In genomic region chr1:211537253-211537652, GRCh38 we compare ENCODE assay signal across 1 cellular context.
A peak's percentile ranks its signal among the peaks of the same experiment; 100 is the strongest.
TF ChIP-seq lines count a peak whose summit lies in the region.

No MANE protein-coding gene starts in this region.

TF ChIP-seq in K562, 482 proteins besides CTCF, POLR2A, EP300 and RAD21 (continued from another document and continues in another):
- TF ChIP-seq HMBOX1 (IDR thresholded peaks at IDR 0.05) (peak; percentile 87), CBX1 (IDR thresholded peaks at IDR 0.05; ENCODE audit: low read depth) (no peak), FOXA3 (CRISPR knock-in tag; conservative IDR thresholded peaks at IDR 0.05 in 1 of 2, IDR thresholded peaks at IDR 0.05 in 1 of 2) (no peak), ZBTB49 (CRISPR knock-in tag; IDR thresholded peaks at IDR 0.05; ENCODE audit: borderline replicate concordance) (no peak), HBP1 (CRISPR knock-in tag; IDR thresholded peaks at IDR 0.05) (peak; percentile 85; the same call in 1 of the 2 replicates), ZFP30 (CRISPR knock-in tag; IDR thresholded peaks at IDR 0.05; ENCODE audit: borderline replicate concordance) (no peak), DACH1 (IDR thresholded peaks at IDR 0.05; ENCODE audit: partially characterized antibody) (peak; percentile 17), ZBTB9 (CRISPR knock-in tag; IDR thresholded peaks at IDR 0.05) (peak; percentile 81; the same call in 1 of the 2 replicates), TARDBP (IDR thresholded peaks at IDR 0.05) (no peak), PML (IDR thresholded peaks at IDR 0.05; ENCODE audit: low read length) (no peak), RFX7 (CRISPR knock-in tag; IDR thresholded peaks at IDR 0.05) (no peak), CBFA2T2 (conservative IDR thresholded peaks at IDR 0.05) (peak; percentile 47; the same call in 1 of the 2 replicates), CREB3L1 (IDR thresholded peaks at IDR 0.05; ENCODE audit: borderline replicate concordance, low read depth) (no peak), TSHZ1 (CRISPR knock-in tag; IDR thresholded peaks at IDR 0.05) (no peak), KLF16 (IDR thresholded peaks at IDR 0.05) (peak; percentile 50; the same call in 1 of the 2 replicates), MYNN (IDR thresholded peaks at IDR 0.05) (peak; percentile 52; the same call in 1 of the 2 replicates), MYNN (CRISPR knock-in tag; IDR thresholded peaks at IDR 0.05) (no peak), KLF6 (CRISPR knock-in tag; IDR thresholded peaks at IDR 0.05; ENCODE audit: borderline replicate concordance) (peak; percentile 36; the same call in 1 of the 2 replicates), EZH2 (IDR thresholded peaks at IDR 0.05; ENCODE audit: borderline replicate concordance, low read depth, low read length) (no peak), ZNF445 (CRISPR knock-in tag; IDR thresholded peaks at IDR 0.05; ENCODE audit: low read depth) (no peak), MTF1 (CRISPR knock-in tag; IDR thresholded peaks at IDR 0.05; ENCODE audit: borderline replicate concordance) (no peak), ZBTB34 (CRISPR knock-in tag; IDR thresholded peaks at IDR 0.05) (no peak), HIVEP1 (CRISPR knock-in tag; IDR thresholded peaks at IDR 0.05) (no peak), ZNF764 (CRISPR knock-in tag; IDR thresholded peaks at IDR 0.05; ENCODE audit: low read depth) (no peak), KLF10 (CRISPR knock-in tag; IDR thresholded peaks at IDR 0.05) (no peak), CREB1 (IDR thresholded peaks at IDR 0.05) (no peak), CREB1 (CRISPR knock-in tag; IDR thresholded peaks at IDR 0.05) (0 out of 2 replicates have a peak, but pooled peaks have one; percentile 19), ZNF217 (CRISPR knock-in tag; IDR thresholded peaks at IDR 0.05) (no peak), RBM39 (optimal IDR thresholded peaks at IDR 0.05; ENCODE audit: low read depth, low read length) (no peak), RUNX1 (IDR thresholded peaks at IDR 0.05; ENCODE audit: low read depth) (no peak), BRD9 (IDR thresholded peaks at IDR 0.05; ENCODE audit: low read depth, partially characterized antibody) (no peak), ZZZ3 (IDR thresholded peaks at IDR 0.05) (no peak), NFRKB (IDR thresholded peaks at IDR 0.05; ENCODE audit: low read depth) (peak; percentile 29; the same call in 1 of the 2 replicates), ATF2 (CRISPR knock-in tag; IDR thresholded peaks at IDR 0.05) (no peak), ZNF431 (CRISPR knock-in tag; IDR thresholded peaks at IDR 0.05) (no peak), ZNF699 (CRISPR knock-in tag; IDR thresholded peaks at IDR 0.05; ENCODE audit: insufficient replicate concordance) (no peak), COPS2 (conservative IDR thresholded peaks at IDR 0.05) (no peak), NR2F6 (CRISPR knock-in tag; IDR thresholded peaks at IDR 0.05) (no peak), NFXL1 (CRISPR knock-in tag; IDR thresholded peaks at IDR 0.05) (no peak), EGR1 (conservative IDR thresholded peaks at IDR 0.05) (peak; percentile 100), XRCC3 (IDR thresholded peaks at IDR 0.05) (no peak), TRIM24 (IDR thresholded peaks at IDR 0.05) (peak; percentile 38 to 47; a peak in 1 of 4 replicates), ZNF740 (CRISPR knock-in tag; IDR thresholded peaks at IDR 0.05) (no peak), ZNF740 (tag; IDR thresholded peaks at IDR 0.05) (no peak), MEF2D (tag; conservative IDR thresholded peaks at IDR 0.05; ENCODE audit: low read depth) (no peak), MTA2 (IDR thresholded peaks at IDR 0.05; ENCODE audit: low read depth) (peak; percentile 54; the same call in 1 of the 2 replicates), ZNF316 (IDR thresholded peaks at IDR 0.05) (no peak), HMGXB4 (CRISPR knock-in tag; IDR thresholded peaks at IDR 0.05) (no peak), ZNF780A (CRISPR knock-in tag; IDR thresholded peaks at IDR 0.05) (no peak), SMARCC2 (IDR thresholded peaks at IDR 0.05; ENCODE audit: low read depth) (0 out of 2 replicates have a peak, but pooled peaks have one; percentile 35), SAFB (IDR thresholded peaks at IDR 0.05; ENCODE audit: borderline replicate concordance, low read depth, low read length) (no peak), BMI1 (IDR thresholded peaks at IDR 0.05; ENCODE audit: low read length) (no peak), ELK3 (CRISPR knock-in tag; IDR thresholded peaks at IDR 0.05) (no peak), FUS (optimal IDR thresholded peaks at IDR 0.05; ENCODE audit: low read depth, low read length) (no peak)
